ENCODE assay signal across 27 cellular contexts in the genomic region with DNA sequence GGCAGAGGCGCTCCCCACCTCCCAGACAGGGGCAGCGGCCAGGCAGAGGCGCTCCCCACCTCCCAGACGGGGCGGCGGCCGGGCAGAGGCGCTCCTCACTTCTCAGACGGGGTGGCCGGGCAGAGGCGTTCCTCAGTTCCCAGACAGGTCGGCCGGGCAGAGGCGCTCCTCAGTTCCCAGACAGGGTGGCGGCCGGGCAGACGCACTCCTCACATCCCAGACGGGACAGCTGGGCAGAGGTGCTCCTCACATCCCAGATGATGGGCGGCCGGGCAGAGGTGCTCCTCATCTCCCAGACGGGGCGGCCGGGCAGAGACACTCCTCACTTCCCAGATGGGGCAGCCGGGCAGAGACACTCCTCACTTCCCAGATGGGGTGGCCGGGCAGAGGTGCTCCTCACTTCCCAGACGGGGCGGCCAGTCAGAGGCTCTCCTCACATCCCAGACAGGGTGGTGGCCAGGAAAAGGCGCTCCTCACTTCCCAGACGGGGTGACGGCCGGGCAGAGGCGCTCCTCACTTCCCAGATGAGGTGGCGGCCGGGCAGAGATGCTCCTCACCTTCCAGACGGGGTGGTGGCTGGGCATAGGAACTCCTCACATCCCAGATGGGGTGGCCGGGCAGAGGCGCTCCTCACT.
"Had no signal": no experiment of that assay in that cellular context is flagged by ENCODE, and none has a peak within 500 bp of the region (broad histone marks: within the 10 kb centered on the region; RNA-seq: fewer than 3 reads in every experiment).

No MANE protein-coding gene starts in this region.

- H3K27ac ChIP-seq: colonic mucosa, epithelial cell of prostate, esophagus squamous epithelium, gastrocnemius medialis, heart right ventricle, left lung had no signal

- H3K9me3 ChIP-seq: colonic mucosa, gastrocnemius medialis had no signal

- H3K4me3 ChIP-seq: colonic mucosa, esophagus squamous epithelium, gastrocnemius medialis, heart right ventricle, left lung, lung had no signal

- FAIRE-seq: endometrium, islet of Langerhans, keratinocyte had no signal

- ATAC-seq: effector memory CD8-positive, alpha-beta T cell; esophagus mucosa; gastrocnemius medialis; heart right ventricle; left lung; left ventricle myocardium superior; naive thymus-derived CD4-positive, alpha-beta T cell had no signal

- H3K36me3 ChIP-seq: colonic mucosa, esophagus squamous epithelium, gastrocnemius medialis, heart right ventricle, left lung had no signal

- H3K4me1 ChIP-seq: colonic mucosa, esophagus squamous epithelium, gastrocnemius medialis, heart right ventricle, left lung had no signal

- DNase-seq: colonic mucosa; cortex of kidney; effector CD8-positive, alpha-beta T cell; effector memory CD8-positive, alpha-beta T cell; endodermal cell; erythroblast; esophagus squamous epithelium; foreskin fibroblast; foreskin melanocyte; gastrocnemius medialis; glutamatergic neuron; head of caudate nucleus; heart right ventricle; hippocampal formation; kidney glomerular epithelial cell; left ventricle myocardium superior; mammary epithelial cell; mesendoderm; midbrain; naive thymus-derived CD4-positive, alpha-beta T cell had no signal
